Comparison of ENCODE assay signal across 11 cellular contexts in the genomic region with DNA sequence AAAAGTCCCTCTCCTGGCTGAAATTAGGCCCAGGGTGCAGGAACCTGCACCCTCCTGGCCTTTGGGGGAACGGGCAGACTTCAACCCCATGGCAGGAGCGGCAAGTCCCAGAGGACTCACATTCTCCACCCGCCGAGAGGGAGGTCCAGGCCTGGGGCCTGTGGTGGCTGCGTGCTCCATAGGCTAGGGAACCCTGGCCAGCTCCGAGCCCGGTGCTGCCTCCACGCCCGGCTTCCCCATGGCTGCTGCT. TPM values are rescaled to one million over a fixed set of nuclear protein-coding genes. Genes with fewer than 3 reads are reported as not detected.
A peak's percentile ranks its signal among the peaks of the same experiment; 100 is the strongest.
DNase-seq lines count a peak whose midpoint lies in the region; ATAC-seq and TF ChIP-seq lines count a peak whose summit lies in the region.
"Had no signal": no experiment of that assay in that cellular context is flagged by ENCODE, and none has a peak within 500 bp of the region (broad histone marks: within the 10 kb centered on the region; RNA-seq: fewer than 3 reads in every experiment).

No MANE protein-coding gene starts in this region.

- no peak overlapping the region for H2AK5ac ChIP-seq in mesenchymal stem cell (ENCODE audit: low read length, severe bottlenecking)

- peaks cover 12% of the 10 kb centered on the region for H3F3A ChIP-seq in GM23338 (replicated peaks; ENCODE audit: low read depth)

- H4K20me1 ChIP-seq in BLaER1: peaks cover 75% of the 10 kb centered on the region
- no peaks in the 10 kb centered on the region for H4K20me1 ChIP-seq in GM23338 (replicated peaks; ENCODE audit: insufficient read depth)

- 38% methylated on average over 9 of the region's 9 CpGs for WGBS in mesenchymal stem cell

- peaks cover 18% of the 10 kb centered on the region for H3K27me3 Mint-ChIP-seq in GM23338 (ENCODE audit: insufficient read depth, low read depth, poor library complexity)
- peaks cover 2% of the 10 kb centered on the region; the same call in 1 of the 2 replicates for H3K27me3 Mint-ChIP-seq in WTC11 (ENCODE audit: low read depth)
- H3K27me3 Mint-ChIP-seq: activated naive CD8-positive, alpha-beta T cell had no signal

- TF ChIP-seq POLR2A in GM18505 (IDR thresholded peaks at IDR 0.05; ENCODE audit: borderline replicate concordance, extremely low read depth, insufficient read depth, insufficient read length) (no peak), uterus (IDR thresholded peaks at IDR 0.05) (no peak)

- peak overlapping the region; percentile 45 for H4K8ac ChIP-seq in mesenchymal stem cell (ENCODE audit: low read length)

- H3K27me3 ChIP-seq in BLaER1: no peaks in the 10 kb centered on the region
- H3K27me3 ChIP-seq in GM23338 (ENCODE audit: insufficient read depth): peaks cover 14% of the 10 kb centered on the region; the same call in 1 of the 2 replicates
- peaks cover 0 to 19% of the 10 kb centered on the region in 2 experiments for H3K27me3 ChIP-seq in mesenchymal stem cell (ENCODE audit: control insufficient read depth in 1 of 2, insufficient read depth in 1 of 2, low read length in 2 of 2)
- peaks cover 0 to 28% of the 10 kb centered on the region in 2 donors for H3K27me3 ChIP-seq in uterus

- TF ChIP-seq CTCF in GM23338 (conservative IDR thresholded peaks at IDR 0.05; ENCODE audit: low read depth in 2 of 2) (no peak), WTC11 (IDR thresholded peaks at IDR 0.05) (no peak), GM10266 (IDR thresholded peaks at IDR 0.05; ENCODE audit: control insufficient read depth, insufficient read depth, low read depth, missing control alignments) (no peak), uterus (IDR thresholded peaks at IDR 0.05) (no peak)

- H3K4me2 ChIP-seq in BLaER1: peak overlapping the region; percentile 100
- peak overlapping the region; percentile 87 for H3K4me2 ChIP-seq in GM23338
- no peak overlapping the region for H3K4me2 ChIP-seq in mesenchymal stem cell (ENCODE audit: low read length, poor library complexity, severe bottlenecking)

- H2BK12ac ChIP-seq in mesenchymal stem cell (ENCODE audit: low read length in 2 of 2): peak overlapping the region in 1 of 2 experiments; percentile 90

- H3K9me2 ChIP-seq in GM23338 (ENCODE audit: insufficient read depth): no peaks in the 10 kb centered on the region

- DNase-seq in GM23338 (ENCODE audit: low spot score) (no peak), WTC11 (ENCODE audit: low spot score) (no peak), mesenchymal stem cell (peak; percentile 36), GM10266 (ENCODE audit: extremely low spot score) (no peak), uterus (no peak), GM19240 (ENCODE audit: insufficient read length, low spot score) (no peak)
- DNase-seq: activated CD4-positive, alpha-beta T cell treated with anti-CD3 and anti-CD28 coated beads for 4 hours; foreskin melanocyte had no signal

- H2BK120ac ChIP-seq in mesenchymal stem cell (ENCODE audit: low read depth, low read length): no peak overlapping the region

- no peak overlapping the region for H3K23ac ChIP-seq in mesenchymal stem cell (ENCODE audit: low read length in 2 of 2)

- CTCF ChIA-PET in WTC11 (lab: Charles Lee): interaction anchor here (0.7 to 6.9 kb wide), 9 partner anchors 10 to 66 kb away, joined by 3 to 90 read pairs (median 5); partner anchors contain the start of genes CHTF18, CIAO3, METRN and RPUSD1

- H2BK5ac ChIP-seq in mesenchymal stem cell (ENCODE audit: low read depth, low read length, poor library complexity, severe bottlenecking): no peak overlapping the region

- H3K27ac Mint-ChIP-seq in GM23338: no peak overlapping the region
- no peak overlapping the region for H3K27ac Mint-ChIP-seq in WTC11
- H3K27ac Mint-ChIP-seq: activated naive CD8-positive, alpha-beta T cell had no signal

- H4K91ac ChIP-seq in mesenchymal stem cell (ENCODE audit: low read length): peak overlapping the region; percentile 64

- no peaks in the 10 kb centered on the region for H3K79me2 ChIP-seq in GM23338 (replicated peaks; ENCODE audit: insufficient read depth)

- peak overlapping the region; percentile 57 for H2BK15ac ChIP-seq in mesenchymal stem cell (ENCODE audit: low read depth, poor library complexity, severe bottlenecking)

- no peaks in the 10 kb centered on the region for H3K4me1 Mint-ChIP-seq in GM23338
- no peaks in the 10 kb centered on the region for H3K4me1 Mint-ChIP-seq in WTC11

- H3K9me3 Mint-ChIP-seq in GM23338: no peaks in the 10 kb centered on the region
- no peaks in the 10 kb centered on the region for H3K9me3 Mint-ChIP-seq in WTC11

- peak overlapping the region in 1 of 2 experiments; percentile 70 for H3K4ac ChIP-seq in mesenchymal stem cell (ENCODE audit: low read depth in 1 of 2, low read length in 2 of 2)

- peak overlapping the region; percentile 80; the same call in 1 of the 2 replicates for H2AFZ ChIP-seq in GM23338
- no peak overlapping the region for H2AFZ ChIP-seq in mesenchymal stem cell (ENCODE audit: low read depth, low read length)

- ATAC-seq in GM23338 (no peak), WTC11 (no peak), GM18505 (IDR thresholded peaks at IDR 0.05; ENCODE audit: unreplicated experiment) (no peak)

- no peak overlapping the region for H3K9ac ChIP-seq in BLaER1
- H3K9ac ChIP-seq in mesenchymal stem cell (ENCODE audit: low read length): no peak overlapping the region

- H3K18ac ChIP-seq in mesenchymal stem cell (ENCODE audit: low read depth in 1 of 2, low read length in 2 of 2): peak overlapping the region; percentile 61 to 81

- peak overlapping the region; percentile 80; the same call in 1 of the 2 replicates for H3K4me3 ChIP-seq in BLaER1
- H3K4me3 ChIP-seq in GM23338: peak overlapping the region; percentile 71
- H3K4me3 ChIP-seq in mesenchymal stem cell (ENCODE audit: insufficient read depth in 1 of 2, low read depth in 1 of 2, low read length in 2 of 2): no peak overlapping the region
- H3K4me3 ChIP-seq in uterus: no peak overlapping the region

- H3K4me3 Mint-ChIP-seq in GM23338 (peak overlapping the region; percentile 67; the same call in 1 of the 3 replicates), WTC11 (peak overlapping the region; percentile 69)

- H3K27ac ChIP-seq in BLaER1 (no peak overlapping the region), GM23338 (ENCODE audit: low read depth) (no peak overlapping the region), mesenchymal stem cell (ENCODE audit: low read length, poor library complexity, severe bottlenecking) (no peak overlapping the region), uterus (no peak overlapping the region)

- intact Hi-C loops in uterus (cut with DNase I; ENCODE audit: low total_unique reads): no loop called here

- H3K14ac ChIP-seq in mesenchymal stem cell (ENCODE audit: low read length in 2 of 2): no peak overlapping the region

- peaks cover 5% of the 10 kb centered on the region for H3K79me1 ChIP-seq in mesenchymal stem cell (replicated peaks; ENCODE audit: low read length, poor library complexity, severe bottlenecking)

- no peaks in the 10 kb centered on the region for H3K9me3 ChIP-seq in BLaER1
- no peaks in the 10 kb centered on the region for H3K9me3 ChIP-seq in mesenchymal stem cell (ENCODE audit: control insufficient read depth, low read length)
- no peaks in the 10 kb centered on the region for H3K9me3 ChIP-seq in uterus

- H3K36me3 ChIP-seq in BLaER1 (peaks cover 21% of the 10 kb centered on the region), GM23338 (ENCODE audit: insufficient read depth) (no peaks in the 10 kb centered on the region), mesenchymal stem cell (ENCODE audit: control insufficient read depth in 1 of 2, insufficient read depth in 2 of 2, low read depth in 1 of 2, low read length in 2 of 2) (peaks cover 0 to 46% of the 10 kb centered on the region in 2 experiments), uterus (no peaks in the 10 kb centered on the region)

- H3K4me1 ChIP-seq in BLaER1 (peaks cover 74% of the 10 kb centered on the region), GM23338 (ENCODE audit: insufficient read depth) (no peaks in the 10 kb centered on the region), mesenchymal stem cell (ENCODE audit: control insufficient read depth, insufficient read depth, low read depth, low read length) (peaks cover 49% of the 10 kb centered on the region), uterus (peaks cover 0 to 25% of the 10 kb centered on the region in 2 donors)

- H3K36me3 Mint-ChIP-seq in GM23338 (ENCODE audit: low read depth) (no peaks in the 10 kb centered on the region), WTC11 (no peaks in the 10 kb centered on the region; the same call in 1 of the 2 replicates)
- H3K36me3 Mint-ChIP-seq: activated naive CD8-positive, alpha-beta T cell had no signal

- POLR2A ChIA-PET in WTC11 (lab: Charles Lee): interaction anchor here (1.1 kb wide), 1 partner anchor 10 kb away, joined by 5 read pairs; no protein-coding TSS in a partner anchor

RNA-seq across cellular contexts. Expression of gene CCDC78, which starts 0.1 kb away (rescaled TPM):
- total RNA-seq in GM23338 (2014; rRNA removed; shearing (Covaris generic)): 3.5 and 12.6 TPM in 2 replicates
- 8.7 and 10.5 TPM in 2 replicates for polyA plus RNA-seq in GM23338 (2016; fragmentation: Nextera tagmentation; extraction: Ambion mirVana)
- total RNA-seq in WTC11 (2021) (19.4 to 20.8 TPM (median 20.2 TPM) in 3 replicates), uterus (1 to 10 TPM in 3 of 4 donors, not detected in 1; 1.3 to 5.3 (median 2.3) TPM)
- polyA plus RNA-seq in mesenchymal stem cell (2013, experiment 1 of 2): 2.5 TPM
- 2.1 TPM for polyA plus RNA-seq in mesenchymal stem cell (2013, experiment 2 of 2)

RNA-seq across cellular contexts. Expression of gene HAGHL, which starts 0.8 kb away (rescaled TPM):
- 19.1 and 21.6 TPM in 2 replicates for total RNA-seq in GM23338 (2014; rRNA removed; shearing (Covaris generic))
- polyA plus RNA-seq in GM23338 (2016; fragmentation: Nextera tagmentation; extraction: Ambion mirVana): 35.3 and 45.2 TPM in 2 replicates
- total RNA-seq in WTC11 (2021) (38.4 to 41.7 TPM (median 39.4 TPM) in 3 replicates), uterus (1 to 10 TPM in 2 of 4 donors, not detected in 2; 1.0 to 3.4 TPM)
- 9.4 TPM for polyA plus RNA-seq in mesenchymal stem cell (2013, experiment 1 of 2)
- 9.7 TPM for polyA plus RNA-seq in mesenchymal stem cell (2013, experiment 2 of 2)

RNA-seq across cellular contexts. Expression of gene ANTKMT, which starts 5.2 kb away (rescaled TPM):
- 23.8 and 37.1 TPM in 2 replicates for total RNA-seq in GM23338 (2014; rRNA removed; shearing (Covaris generic))
- 37.2 and 59.0 TPM in 2 replicates for polyA plus RNA-seq in GM23338 (2016; fragmentation: Nextera tagmentation; extraction: Ambion mirVana)
- 40.6 to 43.1 TPM (median 43.0 TPM) in 3 replicates for total RNA-seq in WTC11 (2021)
- polyA plus RNA-seq in mesenchymal stem cell (2013, experiment 1 of 2): 28.0 TPM
- polyA plus RNA-seq in mesenchymal stem cell (2013, experiment 2 of 2): 27.0 TPM
- 10 to 100 TPM in 3 of 4 donors, 1 to 10 TPM in 1; 6.2 to 21.1 (median 19.1) TPM for total RNA-seq in uterus

RNA-seq across cellular contexts. Expression of gene METRN, which starts 11.2 kb away (rescaled TPM):
- total RNA-seq in GM23338 (2014; rRNA removed; shearing (Covaris generic)): 33.0 and 36.9 TPM in 2 replicates
- 18.7 and 28.9 TPM in 2 replicates for polyA plus RNA-seq in GM23338 (2016; fragmentation: Nextera tagmentation; extraction: Ambion mirVana)
- total RNA-seq in WTC11 (2021) (30.9 to 64.3 TPM (median 61.4 TPM) in 3 replicates), uterus (10 to 100 TPM; 19.1 to 76.5 (median 26.7) TPM)
- 27.2 TPM for polyA plus RNA-seq in mesenchymal stem cell (2013, experiment 1 of 2)
- polyA plus RNA-seq in mesenchymal stem cell (2013, experiment 2 of 2): 28.1 TPM

RNA-seq across cellular contexts. Expression of gene CIAO3, which starts 14.7 kb away (rescaled TPM):
- total RNA-seq in GM23338 (2014; rRNA removed; shearing (Covaris generic)): 19.2 and 42.3 TPM in 2 replicates
- 13.0 and 15.4 TPM in 2 replicates for polyA plus RNA-seq in GM23338 (2016; fragmentation: Nextera tagmentation; extraction: Ambion mirVana)
- 32.8 to 50.9 TPM (median 32.8 TPM) in 3 replicates for total RNA-seq in WTC11 (2021)
- 10.3 TPM for polyA plus RNA-seq in mesenchymal stem cell (2013, experiment 1 of 2)
- polyA plus RNA-seq in mesenchymal stem cell (2013, experiment 2 of 2): 11.2 TPM
- total RNA-seq in uterus: 10 to 100 TPM; 14.1 to 43.3 (median 25.0) TPM

Comparison
In these comparisons a context has a peak if more than half of its experiments do, and no peak if none do; other contexts are left out.
1. H3K4me3 ChIP-seq: peak in BLaER1 (single experiment) and GM23338 (single experiment); none in mesenchymal stem cell (0 of 2) and uterus (0 of 2).